ENCODE assay signal across 12 cellular contexts in genomic region chr5:109743770-109744212, GRCh38. TPM values are rescaled to one million over a fixed set of nuclear protein-coding genes. Genes with fewer than 3 reads are reported as not detected.
DNase-seq lines count a peak whose midpoint lies in the region; ATAC-seq and TF ChIP-seq lines count a peak whose summit lies in the region.
"Had no signal": no experiment of that assay in that cellular context is flagged by ENCODE, and none has a peak within 500 bp of the region (broad histone marks: within the 10 kb centered on the region; RNA-seq: fewer than 3 reads in every experiment).

No MANE protein-coding gene starts in this region.

- H3K36me3 ChIP-seq in iPS-20b (ENCODE audit: insufficient read depth, low read depth, low read length), result no peaks in the 10 kb centered on the region
- no peaks in the 10 kb centered on the region for H3K36me3 ChIP-seq in upper lobe of left lung
- H3K36me3 ChIP-seq: ovary, tibial nerve had no signal

- no peak for TF ChIP-seq CTCF in astrocyte of the cerebellum (IDR thresholded peaks at IDR 0.05; ENCODE audit: low read depth, low read length, missing control alignments)
- TF ChIP-seq CTCF in upper lobe of left lung (IDR thresholded peaks at IDR 0.05), result no peak

- H3K36me3 Mint-ChIP-seq in activated naive CD4-positive, alpha-beta T cell treated with anti-CD3 and anti-CD28 coated beads, Interleukin-2, amount 50 U/mL, for 72 hours, result peaks cover 23 to 35% of the 10 kb centered on the region in 2 donors

- WGBS in upper lobe of left lung, 2 donors, result 35 to 48% methylated on average over 3 of the region's 3 CpGs

- peak overlapping the region; percentile 7; the same call in 1 of the 2 replicates for H3K9ac ChIP-seq in iPS-20b (ENCODE audit: low read depth, low read length)
- H3K9ac ChIP-seq: BLaER1 had no signal

- TF ChIP-seq EP300 in upper lobe of left lung (IDR thresholded peaks at IDR 0.05), result no peak

- peaks cover 56% of the 10 kb centered on the region for H3K4me1 ChIP-seq in iPS-20b (ENCODE audit: insufficient read depth, low read length)
- peaks cover 16 to 31% (median 28%) of the 10 kb centered on the region in 4 donors for H3K4me1 ChIP-seq in upper lobe of left lung

- no peak for TF ChIP-seq POLR2A in upper lobe of left lung (IDR thresholded peaks at IDR 0.05)

- ATAC-seq in activated naive CD4-positive, alpha-beta T cell treated with anti-CD3 and anti-CD28 coated beads, Interleukin-2, amount 50 U/mL, for 72 hours, result no peak
- ATAC-seq in upper lobe of left lung (ENCODE audit: low FRiP score in 2 of 2) (peak; percentile 77 to 88), HG02588 (IDR thresholded peaks at IDR 0.05; ENCODE audit: unreplicated experiment) (no peak), GM21423 (IDR thresholded peaks at IDR 0.05; ENCODE audit: unreplicated experiment) (no peak)

- H3K9me3 Mint-ChIP-seq in activated naive CD4-positive, alpha-beta T cell treated with anti-CD3 and anti-CD28 coated beads, Interleukin-2, amount 50 U/mL, for 72 hours, result peaks cover 5 to 8% of the 10 kb centered on the region in 2 donors

- H3K27me3 ChIP-seq in iPS-20b (ENCODE audit: insufficient read depth, low read length) (no peaks in the 10 kb centered on the region), upper lobe of left lung (no peaks in the 10 kb centered on the region)
- H3K27me3 ChIP-seq: BLaER1, ovary, tibial nerve had no signal

- H3K27ac ChIP-seq in iPS-20b (ENCODE audit: low read length), result peak overlapping the region; percentile 26
- H3K27ac ChIP-seq in upper lobe of left lung, result peak overlapping the region in 2 of 4 donors; percentile 31 to 51
- H3K27ac ChIP-seq: BLaER1, ovary had no signal

- in situ Hi-C loops in astrocyte of the cerebellum (cut with HindIII; ENCODE audit: low sequenced_read_pairs), result loop anchor here (5.0 kb wide), 1 partner anchor 49 kb away; no protein-coding TSS in a partner anchor
- in situ Hi-C loops in KBM-7 (cut with MboI; ENCODE audit: low pct_unique_long_range_greater_than_20kb, low sequenced_read_pairs), result no loop called here

- peak overlapping the region; percentile 54 to 61 for H3K27ac Mint-ChIP-seq in activated naive CD4-positive, alpha-beta T cell treated with anti-CD3 and anti-CD28 coated beads, Interleukin-2, amount 50 U/mL, for 72 hours

- H3K4me3 ChIP-seq in astrocyte of the cerebellum (ENCODE audit: low read depth, low read length) (no peak overlapping the region), iPS-20b (ENCODE audit: low read length) (peak overlapping the region; percentile 10; the same call in 1 of the 2 replicates), upper lobe of left lung (no peak overlapping the region)
- H3K4me3 ChIP-seq: BLaER1, ovary, tibial nerve had no signal

- DNase-seq in activated naive CD4-positive, alpha-beta T cell treated with anti-CD3 and anti-CD28 coated beads, Interleukin-2, amount 50 U/mL, for 72 hours (ENCODE audit: low spot score in 2 of 2), result no peak
- no peak for DNase-seq in activated naive CD4-positive, alpha-beta T cell treated with Interleukin-2 at 50 U/mL for 16 hours
- DNase-seq in astrocyte of the cerebellum (ENCODE audit: low read depth) (peak; percentile 77), upper lobe of left lung (no peak), KBM-7 (no peak)
- DNase-seq: activated gamma-delta T cell treated with Interleukin-2 at 50 U/mL for 16 hours had no signal

- H3K9me3 ChIP-seq in iPS-20b (ENCODE audit: insufficient read depth, low read depth, low read length), result no peaks in the 10 kb centered on the region
- H3K9me3 ChIP-seq in upper lobe of left lung, result no peaks in the 10 kb centered on the region
- H3K9me3 ChIP-seq: BLaER1, ovary, tibial nerve had no signal

RNA-seq across cellular contexts. Expression of gene MAN2A1, which starts 54.1 kb away (rescaled TPM):
- 10 to 100 TPM; 32.3 to 41.0 TPM for total RNA-seq in activated naive CD4-positive, alpha-beta T cell treated with anti-CD3 and anti-CD28 coated beads, Interleukin-2, amount 50 U/mL, for 72 hours
- 10 to 100 TPM; 23.0 to 48.2 (median 40.0) TPM for total RNA-seq in upper lobe of left lung

Comparison
In these comparisons a context has a peak if more than half of its experiments do, and no peak if none do; other contexts are left out.
1. ATAC-seq: peak in upper lobe of left lung (2 of 2); none in activated naive CD4-positive, alpha-beta T cell treated with anti-CD3 and anti-CD28 coated beads, Interleukin-2, amount 50 U/mL, for 72 hours (0 of 2), HG02588 (single experiment) and GM21423 (single experiment).